8 cellular contexts compared by ENCODE assay signal in the genomic region with DNA sequence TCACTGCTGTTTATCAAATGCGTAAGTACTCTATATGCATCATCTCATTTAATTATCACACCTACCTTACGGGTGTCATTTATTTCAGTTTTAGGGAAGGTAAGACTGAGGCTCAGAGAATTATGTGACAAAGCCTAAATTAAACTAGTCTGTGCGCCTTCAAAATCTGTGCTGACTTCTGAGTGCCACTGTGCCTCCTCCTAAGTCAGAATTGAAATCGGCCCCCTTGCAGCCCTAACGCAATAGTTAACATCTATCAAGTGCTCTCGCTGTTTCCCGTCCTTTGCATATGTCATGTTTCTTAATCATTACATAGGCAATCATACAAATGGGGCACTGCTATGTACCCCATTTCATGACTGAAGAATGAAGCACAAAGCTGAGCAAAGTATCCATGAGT.
"Had no signal": no experiment of that assay in that cellular context is flagged by ENCODE, and none has a peak within 500 bp of the region (broad histone marks: within the 10 kb centered on the region; RNA-seq: fewer than 3 reads in every experiment).

No MANE protein-coding gene starts in this region.

- ATAC-seq: GM23338, HCT116 had no signal

- H3K27ac ChIP-seq: GM23248 had no signal

- DNase-seq: GM23248, GOT3, H7, H9, HCEC 1CT, HFFc6 had no signal
